In genomic region chr1:116372651-116373444, GRCh38 we compare ENCODE assay signal across 8 cellular contexts. TPM values are rescaled to one million over a fixed set of nuclear protein-coding genes. Genes with fewer than 3 reads are reported as not detected.
DNase-seq lines count a peak whose midpoint lies in the region; ATAC-seq and TF ChIP-seq lines count a peak whose summit lies in the region.

Gene ATP1A1 (plus strand): TSS chr1:116373244. CDS start chr1:116373512, 268 bp downstream.

- H3K9me3 ChIP-seq in WERI-Rb-1 (ENCODE audit: severe bottlenecking) (no peaks in the 10 kb centered on the region), breast epithelium (no peaks in the 10 kb centered on the region), iPS-20b (ENCODE audit: insufficient read depth, low read depth, low read length) (no peaks in the 10 kb centered on the region)

- peak; percentile 98 for TF ChIP-seq POLR2A in GM18951 (IDR thresholded peaks at IDR 0.05; ENCODE audit: extremely low read depth, insufficient read depth, insufficient read length)
- peak; percentile 95 for TF ChIP-seq POLR2A in breast epithelium (IDR thresholded peaks at IDR 0.05)

- TF ChIP-seq CTCF in WERI-Rb-1 (IDR thresholded peaks at IDR 0.05; ENCODE audit: low read depth, low read length), result no peak
- peak in 1 of 3 donors; percentile 25 for TF ChIP-seq CTCF in breast epithelium (IDR thresholded peaks at IDR 0.05)

- intact Hi-C loops in breast epithelium (cut with DNase I; ENCODE audit: low total_unique reads), result no loop called here

- H3K4me3 ChIP-seq in WERI-Rb-1 (ENCODE audit: low read depth, low read length) (peak within 1 kb of the TSS; percentile 79), breast epithelium (peak within 1 kb of the TSS; percentile 75 to 97 (median 95)), iPS-20b (ENCODE audit: low read length) (peak within 1 kb of the TSS; percentile 97), skin epidermis (peak within 1 kb of the TSS; percentile 57 to 98 (median 82))

- ATAC-seq in HG03175 (IDR thresholded peaks at IDR 0.05; ENCODE audit: unreplicated experiment), result peak; percentile 67

- H3K27ac ChIP-seq in WERI-Rb-1 (peak within 1 kb of the TSS; percentile 89), breast epithelium (peak within 1 kb of the TSS; percentile 98 to 99), iPS-20b (ENCODE audit: low read length) (peak within 1 kb of the TSS; percentile 61), skin epidermis (peak within 1 kb of the TSS; percentile 86 to 99 (median 97))

- H3K27me3 ChIP-seq in WERI-Rb-1 (ENCODE audit: insufficient read depth, low read depth, severe bottlenecking) (no peaks in the 10 kb centered on the region), breast epithelium (no peaks in the 10 kb centered on the region), iPS-20b (ENCODE audit: insufficient read depth, low read length) (peaks cover 13% of the 10 kb centered on the region)

- H3K9ac ChIP-seq in iPS-20b (ENCODE audit: low read depth, low read length), result peak within 1 kb of the TSS; percentile 91

- DNase-seq in AG08395 (ENCODE audit: low spot score), result peak; percentile 93
- DNase-seq in NCI-H2227 (lab: John Stamatoyannopoulos, UW; ENCODE audit: unreplicated experiment), result peak; percentile 98
- DNase-seq in WERI-Rb-1, result peak; percentile 93
- DNase-seq in breast epithelium (ENCODE audit: low spot score in 2 of 2), result peak; percentile 98

- in situ Hi-C loops in GM18951 (cut with MboI; ENCODE audit: low sequenced_read_pairs, unreplicated experiment), result no loop called here

- 0 out of 2 replicates have a peak, but pooled peaks cover 2% of the 10 kb centered on the region for H3K36me3 ChIP-seq in WERI-Rb-1
- no peaks in the 10 kb centered on the region for H3K36me3 ChIP-seq in breast epithelium
- no peaks in the 10 kb centered on the region for H3K36me3 ChIP-seq in iPS-20b (ENCODE audit: insufficient read depth, low read depth, low read length)

- H3K4me1 ChIP-seq in breast epithelium (peaks cover 3 to 26% of the 10 kb centered on the region in 2 donors), iPS-20b (ENCODE audit: insufficient read depth, low read length) (peaks cover 36% of the 10 kb centered on the region)

RNA-seq across cellular contexts. Expression of gene ATP1A1, which starts in this region (rescaled TPM):
- total RNA-seq in breast epithelium, result 100 to 1,000 TPM; 235 to 423 (median 331) TPM

Comparison
In these comparisons a context has a peak if more than half of its experiments do, and no peak if none do; other contexts are left out.
1. Peak in every context shown above with its lines: DNase-seq, ATAC-seq, H3K4me3 ChIP-seq and H3K27ac ChIP-seq.